13 cellular contexts compared by ENCODE assay signal in genomic region chrX:149550454-149550853, GRCh38. TPM values are rescaled to one million over a fixed set of nuclear protein-coding genes. Genes with fewer than 3 reads are reported as not detected.
A peak's percentile ranks its signal among the peaks of the same experiment; 100 is the strongest.
DNase-seq lines count a peak whose midpoint lies in the region; ATAC-seq, FAIRE-seq and TF ChIP-seq lines count a peak whose summit lies in the region.
"Not testable (repeated sequence)": the region's sequence is repeated elsewhere in the genome, so short reads cannot be mapped to it uniquely, and the experiment has no call there.
"Had no signal": no experiment of that assay in that cellular context is flagged by ENCODE, and none has a peak within 500 bp of the region (broad histone marks: within the 10 kb centered on the region; RNA-seq: fewer than 3 reads in every experiment).

No MANE protein-coding gene starts in this region.

- not testable (repeated sequence) for H3K27ac Mint-ChIP-seq in activated CD4-positive, alpha-beta T cell treated with anti-CD3 and anti-CD28 coated beads, Interleukin-2, amount 10 ng/mL, durations not matched to agents 7 days and 5 days; activated T-helper 17 cell treated with anti-CD3 and anti-CD28 coated beads, Interleukin-2, amount 50 U/mL, for 72 hours; naive thymus-derived CD4-positive, alpha-beta T cell
- H3K27ac Mint-ChIP-seq in central memory CD8-positive, alpha-beta T cell (ENCODE audit: low read depth), result peak overlapping the region; percentile 62

- H3K4me3 Mint-ChIP-seq in activated CD4-positive, alpha-beta T cell treated with anti-CD3 and anti-CD28 coated beads, Interleukin-2, amount 10 ng/mL, durations not matched to agents 7 days and 5 days; activated T-helper 17 cell treated with anti-CD3 and anti-CD28 coated beads, Interleukin-2, amount 50 U/mL, for 72 hours; central memory CD8-positive, alpha-beta T cell; naive thymus-derived CD4-positive, alpha-beta T cell: not testable (repeated sequence)

- not testable (repeated sequence) for H3K36me3 ChIP-seq in naive thymus-derived CD4-positive, alpha-beta T cell (ENCODE audit: control insufficient read depth in 2 of 3, insufficient read depth in 3 of 3, low read length in 3 of 3)

- not testable (repeated sequence) for H3K27ac ChIP-seq in naive thymus-derived CD4-positive, alpha-beta T cell (ENCODE audit: low read depth, low read length)

- not testable (repeated sequence) for H3K27me3 Mint-ChIP-seq in activated CD4-positive, alpha-beta T cell treated with anti-CD3 and anti-CD28 coated beads, Interleukin-2, amount 10 ng/mL, durations not matched to agents 7 days and 5 days; activated T-helper 17 cell treated with anti-CD3 and anti-CD28 coated beads, Interleukin-2, amount 50 U/mL, for 72 hours; central memory CD8-positive, alpha-beta T cell; naive thymus-derived CD4-positive, alpha-beta T cell

- H3K36me3 Mint-ChIP-seq in activated CD4-positive, alpha-beta T cell treated with anti-CD3 and anti-CD28 coated beads, Interleukin-2, amount 10 ng/mL, durations not matched to agents 7 days and 5 days (ENCODE audit: low read depth); activated T-helper 17 cell treated with anti-CD3 and anti-CD28 coated beads, Interleukin-2, amount 50 U/mL, for 72 hours (ENCODE audit: low read depth); central memory CD8-positive, alpha-beta T cell (ENCODE audit: insufficient read depth); naive thymus-derived CD4-positive, alpha-beta T cell: not testable (repeated sequence)

- H3K9me3 Mint-ChIP-seq in activated CD4-positive, alpha-beta T cell treated with anti-CD3 and anti-CD28 coated beads, Interleukin-2, amount 10 ng/mL, durations not matched to agents 7 days and 5 days; activated T-helper 17 cell treated with anti-CD3 and anti-CD28 coated beads, Interleukin-2, amount 50 U/mL, for 72 hours; central memory CD8-positive, alpha-beta T cell; naive thymus-derived CD4-positive, alpha-beta T cell: not testable (repeated sequence)

- POLR2A ChIA-PET in activated CD4-positive, alpha-beta T cell treated with anti-CD3 and anti-CD28 coated beads, Interleukin-2, amount 10 ng/mL, durations not matched to agents 7 days and 5 days (lab: Charles Lee); naive thymus-derived CD4-positive, alpha-beta T cell (lab: Charles Lee): not testable (repeated sequence)

- CTCF ChIA-PET in activated CD4-positive, alpha-beta T cell treated with anti-CD3 and anti-CD28 coated beads, Interleukin-2, amount 10 ng/mL, durations not matched to agents 7 days and 5 days (lab: Charles Lee); naive thymus-derived CD4-positive, alpha-beta T cell (lab: Charles Lee): not testable (repeated sequence)

- not testable (repeated sequence) for TF ChIP-seq POLR2A in GM12891 (IDR thresholded peaks at IDR 0.05; ENCODE audit: low read depth, low read length)

- FAIRE-seq in GM12891 (lab: Jason Lieb, UNC), result peak; percentile 92

- ATAC-seq in activated T-helper 17 cell treated with anti-CD3 and anti-CD28 coated beads, Interleukin-2, amount 50 U/mL, for 72 hours (replicated peaks), result peak; percentile 8
- ATAC-seq in central memory CD8-positive, alpha-beta T cell (replicated peaks; ENCODE audit: extremely low read depth, poor library complexity, severe bottlenecking), result peak; percentile 66
- peak; percentile 45 for ATAC-seq in naive thymus-derived CD4-positive, alpha-beta T cell

- not testable (repeated sequence) for DNase-seq in GM12891 (ENCODE audit: insufficient read length, low spot score); central memory CD8-positive, alpha-beta T cell (ENCODE audit: low spot score in 2 of 2); naive thymus-derived CD4-positive, alpha-beta T cell
- DNase-seq in activated CD4-positive, alpha-beta T cell treated with anti-CD3 and anti-CD28 coated beads, Interleukin-2, amount 10 ng/mL, durations not matched to agents 7 days and 5 days, result peak; percentile 32

- H3K4me3 ChIP-seq in naive thymus-derived CD4-positive, alpha-beta T cell (ENCODE audit: low read length), result not testable (repeated sequence)

- H3K9me3 ChIP-seq in naive thymus-derived CD4-positive, alpha-beta T cell (ENCODE audit: control insufficient read depth in 2 of 3, low read length in 3 of 3), result not testable (repeated sequence)

- not testable (repeated sequence) for H3K4me1 Mint-ChIP-seq in activated CD4-positive, alpha-beta T cell treated with anti-CD3 and anti-CD28 coated beads, Interleukin-2, amount 10 ng/mL, durations not matched to agents 7 days and 5 days; activated T-helper 17 cell treated with anti-CD3 and anti-CD28 coated beads, Interleukin-2, amount 50 U/mL, for 72 hours; central memory CD8-positive, alpha-beta T cell; naive thymus-derived CD4-positive, alpha-beta T cell

- not testable (repeated sequence) for H3K27me3 ChIP-seq in naive thymus-derived CD4-positive, alpha-beta T cell (ENCODE audit: control insufficient read depth in 2 of 2, insufficient read depth in 2 of 2, low read length in 2 of 2)

- intact Hi-C loops in naive thymus-derived CD4-positive, alpha-beta T cell (cut with micrococcal nuclease), result not testable (repeated sequence)

- H3K4me1 ChIP-seq in naive thymus-derived CD4-positive, alpha-beta T cell (ENCODE audit: control insufficient read depth in 2 of 2, insufficient read depth in 2 of 2, low read length in 2 of 2), result not testable (repeated sequence)

RNA-seq across cellular contexts. Expression of gene HSFX3, which starts 0.7 kb away (rescaled TPM):
- not detected for polyA plus RNA-seq in GM12891 (2012; ENCODE audit: low read depth, missing spikeins)
- total RNA-seq in activated CD4-positive, alpha-beta T cell treated with anti-CD3 and anti-CD28 coated beads, Interleukin-2, amount 10 ng/mL, durations not matched to agents 7 days and 5 days, result not detected
- not detected for total RNA-seq in activated T-helper 17 cell treated with anti-CD3 and anti-CD28 coated beads, Interleukin-2, amount 50 U/mL, for 72 hours
- not detected for total RNA-seq in naive thymus-derived CD4-positive, alpha-beta T cell
- not detected for polyA plus RNA-seq in naive thymus-derived CD4-positive, alpha-beta T cell
- total RNA-seq: A172, GM23338, HFFc6, HT1080, K562, M059J, SK-MEL-5 had no signal
- polyA plus RNA-seq: BJ, GM23338 had no signal

RNA-seq across cellular contexts. Expression of gene EOLA1, which starts 9.6 kb away (rescaled TPM):
- 24.4 TPM for polyA plus RNA-seq in GM12891 (2012; ENCODE audit: low read depth, missing spikeins)
- 10 to 100 TPM; 33.2 to 37.2 TPM for total RNA-seq in activated CD4-positive, alpha-beta T cell treated with anti-CD3 and anti-CD28 coated beads, Interleukin-2, amount 10 ng/mL, durations not matched to agents 7 days and 5 days
- total RNA-seq in activated T-helper 17 cell treated with anti-CD3 and anti-CD28 coated beads, Interleukin-2, amount 50 U/mL, for 72 hours, result 10 to 100 TPM; 42.7 to 53.2 TPM
- total RNA-seq in naive thymus-derived CD4-positive, alpha-beta T cell, result 10 to 100 TPM; 22.2 to 68.1 (median 30.2) TPM
- polyA plus RNA-seq in naive thymus-derived CD4-positive, alpha-beta T cell, result 10 to 100 TPM; 27.7 to 30.1 TPM

RNA-seq across cellular contexts. Expression of gene MAGEA9B, which starts 36.8 kb away (rescaled TPM):
- not detected for polyA plus RNA-seq in GM12891 (2012; ENCODE audit: low read depth, missing spikeins)
- not detected for total RNA-seq in activated CD4-positive, alpha-beta T cell treated with anti-CD3 and anti-CD28 coated beads, Interleukin-2, amount 10 ng/mL, durations not matched to agents 7 days and 5 days
- total RNA-seq in activated T-helper 17 cell treated with anti-CD3 and anti-CD28 coated beads, Interleukin-2, amount 50 U/mL, for 72 hours, result not detected
- total RNA-seq in naive thymus-derived CD4-positive, alpha-beta T cell, result not detected
- polyA plus RNA-seq in naive thymus-derived CD4-positive, alpha-beta T cell, result not detected
- total RNA-seq: A172, HFFc6, SK-MEL-5 had no signal
- polyA plus RNA-seq: BJ, GM23338 had no signal

RNA-seq across cellular contexts. Expression of gene HSFX2, which starts 44.7 kb away (rescaled TPM):
- polyA plus RNA-seq in GM12891 (2012; ENCODE audit: low read depth, missing spikeins), result not detected
- total RNA-seq in activated CD4-positive, alpha-beta T cell treated with anti-CD3 and anti-CD28 coated beads, Interleukin-2, amount 10 ng/mL, durations not matched to agents 7 days and 5 days, result under 1 TPM in 1 of 2 experiments, not detected in 1; 0.35 TPM
- total RNA-seq in activated T-helper 17 cell treated with anti-CD3 and anti-CD28 coated beads, Interleukin-2, amount 50 U/mL, for 72 hours, result not detected
- under 1 TPM in 1 of 5 experiments, not detected in 4; 0.82 TPM for total RNA-seq in naive thymus-derived CD4-positive, alpha-beta T cell
- polyA plus RNA-seq in naive thymus-derived CD4-positive, alpha-beta T cell, result not detected
- total RNA-seq: A172, GM23338, HT1080, SK-MEL-5 had no signal

RNA-seq across cellular contexts. Expression of gene IDS, which starts 45.3 kb away (rescaled TPM):
- polyA plus RNA-seq in GM12891 (2012; ENCODE audit: low read depth, missing spikeins), result 28.3 TPM
- 10 to 100 TPM; 52.6 to 55.7 TPM for total RNA-seq in activated CD4-positive, alpha-beta T cell treated with anti-CD3 and anti-CD28 coated beads, Interleukin-2, amount 10 ng/mL, durations not matched to agents 7 days and 5 days
- 100 to 1,000 TPM in 1 of 2 donors, 10 to 100 TPM in 1; 91.4 to 127 TPM for total RNA-seq in activated T-helper 17 cell treated with anti-CD3 and anti-CD28 coated beads, Interleukin-2, amount 50 U/mL, for 72 hours
- total RNA-seq in naive thymus-derived CD4-positive, alpha-beta T cell, result 100 to 1,000 TPM in 4 of 5 experiments, 10 to 100 TPM in 1; 73.1 to 317 (median 133) TPM
- 10 to 100 TPM; 75.0 to 86.7 TPM for polyA plus RNA-seq in naive thymus-derived CD4-positive, alpha-beta T cell

Comparison
In these comparisons a context has a peak if more than half of its experiments do, and no peak if none do; other contexts are left out.
1. ATAC-seq: peak in every context shown above with its lines; median percentile 66 in central memory CD8-positive, alpha-beta T cell; 45 in naive thymus-derived CD4-positive, alpha-beta T cell; 8 in activated T-helper 17 cell treated with anti-CD3 and anti-CD28 coated beads, Interleukin-2, amount 50 U/mL, for 72 hours.